ENCODE assay signal across 19 cellular contexts in the genomic region with DNA sequence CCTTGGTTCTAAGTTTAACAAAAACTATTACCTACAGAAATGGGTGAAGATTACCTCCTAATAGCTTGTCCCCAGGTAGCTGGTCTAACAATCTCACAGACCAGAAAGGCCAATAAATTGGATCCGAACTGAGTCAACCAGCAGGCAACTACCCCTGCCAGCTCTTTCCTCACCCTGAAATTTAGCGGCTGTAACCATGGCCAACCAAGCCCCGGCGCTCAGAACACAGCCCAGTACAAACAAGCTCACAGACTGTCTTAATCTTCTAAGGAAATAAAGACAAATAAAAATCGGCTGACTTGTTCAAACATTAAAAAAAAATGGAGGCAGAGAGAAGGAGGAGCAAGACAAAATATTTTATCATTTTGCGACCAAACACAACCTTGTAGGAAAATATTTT.
DNase-seq lines count a peak whose midpoint lies in the region; TF ChIP-seq lines count a peak whose summit lies in the region.
"Had no signal": no experiment of that assay in that cellular context is flagged by ENCODE, and none has a peak within 500 bp of the region (broad histone marks: within the 10 kb centered on the region; RNA-seq: fewer than 3 reads in every experiment).

No MANE protein-coding gene starts in this region.

- TF ChIP-seq POLR2A in spleen (IDR thresholded peaks at IDR 0.05) = no peak
- TF ChIP-seq POLR2A in stomach (IDR thresholded peaks at IDR 0.05) = no peak

- H3K27me3 ChIP-seq in spleen (replicated peaks in 1 of 7) (peaks cover 0 to 12% (median 0%) of the 10 kb centered on the region in 7 donors), stomach (peaks cover 0 to 4% (median 0%) of the 10 kb centered on the region in 3 donors)
- H3K27me3 ChIP-seq: BLaER1 had no signal

- H3K36me3 Mint-ChIP-seq in mesothelial cell of epicardium = no peaks in the 10 kb centered on the region
- H3K36me3 Mint-ChIP-seq: CD4-positive, CD25-positive, alpha-beta regulatory T cell; CD8-positive, alpha-beta T cell had no signal

- H3K4me3 Mint-ChIP-seq in mesothelial cell of epicardium = no peak overlapping the region
- H3K4me3 Mint-ChIP-seq: B cell; CD4-positive, CD25-positive, alpha-beta regulatory T cell; CD8-positive, alpha-beta T cell; HFFc6 had no signal

- no peaks in the 10 kb centered on the region for H3K9me3 Mint-ChIP-seq in mesothelial cell of epicardium
- H3K9me3 Mint-ChIP-seq: CD8-positive, alpha-beta T cell had no signal

- DNase-seq in NCI-H1092 treated with DMSO at 0.1 percent for 48 hours (lab: John Stamatoyannopoulos, UW) = peak; percentile 14
- no peak for DNase-seq in NCI-H1092 (lab: John Stamatoyannopoulos, UW)
- no peak for DNase-seq in mesothelial cell of epicardium (ENCODE audit: low spot score in 2 of 2, unreplicated experiment in 2 of 2)
- no peak for DNase-seq in SK-N-DZ (ENCODE audit: low spot score)
- no peak for DNase-seq in spleen
- DNase-seq in stomach = no peak
- DNase-seq: Caco-2; CD4-positive, CD25-positive, alpha-beta regulatory T cell; CD8-positive, alpha-beta T cell; DMS153; DND-41; GOT3; HFFc6 had no signal

- H3K4me3 ChIP-seq in spleen (no peak overlapping the region), stomach (no peak overlapping the region)
- H3K4me3 ChIP-seq: BLaER1, HAP-1 had no signal

- TF ChIP-seq EP300 in stomach (IDR thresholded peaks at IDR 0.05) = no peak

- 81 to 96% (median 93%) methylated on average over 6 of the region's 6 CpGs for WGBS in spleen, 5 donors
- WGBS in stomach, 5 donors = 36 to 55% (median 41%) methylated on average over 6 of the region's 6 CpGs

- H3K27ac ChIP-seq in VCaP = peak overlapping the region; percentile 98; the same call in 1 of the 2 replicates
- H3K27ac ChIP-seq in spleen = no peak overlapping the region
- no peak overlapping the region for H3K27ac ChIP-seq in stomach
- H3K27ac ChIP-seq: 22Rv1, BLaER1, C4-2B had no signal

- no peaks in the 10 kb centered on the region for H3K9me3 ChIP-seq in spleen
- no peaks in the 10 kb centered on the region for H3K9me3 ChIP-seq in stomach
- H3K9me3 ChIP-seq: BLaER1, Caco-2, HAP-1 had no signal

- peaks cover 29% of the 10 kb centered on the region for H3K27me3 Mint-ChIP-seq in mesothelial cell of epicardium (ENCODE audit: low read depth)

- peaks cover 47% of the 10 kb centered on the region for H3K4me1 Mint-ChIP-seq in mesothelial cell of epicardium
- H3K4me1 Mint-ChIP-seq: B cell had no signal

- no peak for TF ChIP-seq CTCF in VCaP (conservative IDR thresholded peaks at IDR 0.05)
- TF ChIP-seq CTCF in mesothelial cell of epicardium (IDR thresholded peaks at IDR 0.05; ENCODE audit: unreplicated experiment) = no peak
- no peak for TF ChIP-seq CTCF in spleen (IDR thresholded peaks at IDR 0.05 in 8 of 11, conservative IDR thresholded peaks at IDR 0.05 in 3 of 11)
- no peak for TF ChIP-seq CTCF in stomach (IDR thresholded peaks at IDR 0.05)

- H3K36me3 ChIP-seq in spleen (no peaks in the 10 kb centered on the region), stomach (no peaks in the 10 kb centered on the region)
- H3K36me3 ChIP-seq: BLaER1, HAP-1 had no signal

- intact Hi-C loops in spleen (cut with DNase I; ENCODE audit: low total_unique reads) (no loop called here), stomach (cut with DNase I; ENCODE audit: low total_unique reads) (no loop called here)

- peak overlapping the region; percentile 79 for H3K27ac Mint-ChIP-seq in mesothelial cell of epicardium
- H3K27ac Mint-ChIP-seq: B cell; CD4-positive, CD25-positive, alpha-beta regulatory T cell; CD8-positive, alpha-beta T cell; HFFc6 had no signal

- H3K4me1 ChIP-seq in spleen = peaks cover 0 to 4% (median 0%) of the 10 kb centered on the region in 6 donors
- peaks cover 0 to 13% (median 0%) of the 10 kb centered on the region in 4 donors for H3K4me1 ChIP-seq in stomach
- H3K4me1 ChIP-seq: Caco-2, HAP-1 had no signal
